In genomic region chr3:196985954-196986885, GRCh38 we compare ENCODE assay signal across 23 cellular contexts. TPM values are rescaled to one million over a fixed set of nuclear protein-coding genes. Genes with fewer than 3 reads are reported as not detected.
DNase-seq lines count a peak whose midpoint lies in the region; ATAC-seq, FAIRE-seq and TF ChIP-seq lines count a peak whose summit lies in the region.
"Had no signal": no experiment of that assay in that cellular context is flagged by ENCODE, and none has a peak within 500 bp of the region (broad histone marks: within the 10 kb centered on the region; RNA-seq: fewer than 3 reads in every experiment).

No MANE protein-coding gene starts in this region.

- no peaks in the 10 kb centered on the region for H3K36me3 Mint-ChIP-seq in CD8-positive, alpha-beta T cell

- no peaks in the 10 kb centered on the region for H3K4me1 Mint-ChIP-seq in CD8-positive, alpha-beta T cell (ENCODE audit: low read depth)

- H3K4me3 ChIP-seq in astrocyte of the cerebellum (ENCODE audit: low read depth, low read length), result no peak overlapping the region
- H3K4me3 ChIP-seq in small intestine (ENCODE audit: low read depth in 1 of 2, low read length in 2 of 2), result no peak overlapping the region
- no peak overlapping the region for H3K4me3 ChIP-seq in CD8-positive, alpha-beta T cell (ENCODE audit: low read depth, low read length)
- H3K4me3 ChIP-seq: ascending aorta, left ventricle myocardium inferior had no signal

- H3K9me3 ChIP-seq in small intestine (ENCODE audit: control insufficient read depth, low read depth), result no peaks in the 10 kb centered on the region
- H3K9me3 ChIP-seq in CD8-positive, alpha-beta T cell (ENCODE audit: low read length), result peaks cover 5% of the 10 kb centered on the region
- H3K9me3 ChIP-seq: ascending aorta had no signal

- no peaks in the 10 kb centered on the region for H3K36me3 ChIP-seq in small intestine (ENCODE audit: control insufficient read depth in 2 of 2, insufficient read depth in 2 of 2, low read length in 2 of 2)
- H3K36me3 ChIP-seq in CD8-positive, alpha-beta T cell (ENCODE audit: insufficient read depth, low read length), result no peaks in the 10 kb centered on the region
- H3K36me3 ChIP-seq: ascending aorta, left ventricle myocardium inferior had no signal

- ATAC-seq in foreskin keratinocyte (no peak), GM21381 (IDR thresholded peaks at IDR 0.05; ENCODE audit: unreplicated experiment) (no peak)
- no peak for ATAC-seq in CD8-positive, alpha-beta T cell

- H3K27ac Mint-ChIP-seq in CD8-positive, alpha-beta T cell, result no peak overlapping the region

- WGBS in small intestine, 3 donors, result 89 to 92% (median 91%) methylated on average over 9 of the region's 9 CpGs

- TF ChIP-seq CTCF in astrocyte of the cerebellum (IDR thresholded peaks at IDR 0.05; ENCODE audit: low read depth, low read length, missing control alignments) (peak; percentile 12), foreskin keratinocyte (conservative IDR thresholded peaks at IDR 0.05) (peak; percentile 32)
- no peak for TF ChIP-seq CTCF in CD8-positive, alpha-beta T cell (IDR thresholded peaks at IDR 0.05)

- intact Hi-C loops in CD8-positive, alpha-beta T cell (cut with DNase I, micrococcal nuclease), result no loop called here

- POLR2A ChIA-PET in CD8-positive, alpha-beta T cell (lab: Charles Lee), result no interaction called here

- H3K4me1 ChIP-seq in foreskin keratinocyte (no peaks in the 10 kb centered on the region), small intestine (ENCODE audit: control insufficient read depth in 2 of 2, insufficient read depth in 1 of 2, low read depth in 1 of 2, low read length in 1 of 2) (peaks cover 0 to 8% of the 10 kb centered on the region in 2 donors)
- H3K4me1 ChIP-seq in CD8-positive, alpha-beta T cell (ENCODE audit: insufficient read depth, low read length), result no peaks in the 10 kb centered on the region
- H3K4me1 ChIP-seq: ascending aorta had no signal

- FAIRE-seq in G401.6 (lab: Jason Lieb, UNC) (peak; percentile 95), small intestine (lab: Jason Lieb, UNC) (peak; percentile 33)
- FAIRE-seq: endothelial cell of umbilical vein, H54 had no signal

- no peak for DNase-seq in astrocyte of the cerebellum (ENCODE audit: low read depth)
- no peak for DNase-seq in foreskin keratinocyte
- no peak for DNase-seq in small intestine
- DNase-seq in AML-193 (lab: John Stamatoyannopoulos, UW), result no peak
- DNase-seq in COR-L47 (lab: John Stamatoyannopoulos, UW), result no peak
- DNase-seq in CD8-positive, alpha-beta T cell, result no peak
- DNase-seq: activated CD4-positive, alpha-beta T cell treated with anti-CD3 and anti-CD28 coated beads for 4 hours; activated CD8-positive, alpha-beta memory T cell treated with anti-CD3 and anti-CD28 coated beads, Interleukin-2, amount 50 U/mL, for 4 hours; activated naive CD4-positive, alpha-beta T cell treated with Interleukin-2 at 50 U/mL for 16 hours; cortex of kidney; DMS153; MM.1S; NCI-H1694 treated with DMSO at 0.1 percent for 48 hours; NCI-H345; RPMI8226; substantia nigra had no signal

- peaks cover 10% of the 10 kb centered on the region for H3K27me3 Mint-ChIP-seq in CD8-positive, alpha-beta T cell (ENCODE audit: low read depth)

- H3K9me3 Mint-ChIP-seq in CD8-positive, alpha-beta T cell, result peaks cover 8% of the 10 kb centered on the region

- H3K27ac ChIP-seq in foreskin keratinocyte (no peak overlapping the region), small intestine (ENCODE audit: low read depth in 1 of 2, low read length in 1 of 2) (no peak overlapping the region)
- no peak overlapping the region for H3K27ac ChIP-seq in CD8-positive, alpha-beta T cell (ENCODE audit: low read depth, low read length)
- H3K27ac ChIP-seq: ascending aorta, C4-2B, left ventricle myocardium inferior had no signal

- H3K4me3 Mint-ChIP-seq in CD8-positive, alpha-beta T cell, result no peak overlapping the region

- H3K27me3 ChIP-seq in foreskin keratinocyte (peaks cover 7% of the 10 kb centered on the region), small intestine (ENCODE audit: control insufficient read depth in 2 of 2, insufficient read depth in 2 of 2, low read length in 2 of 2) (no peaks in the 10 kb centered on the region)
- H3K27me3 ChIP-seq in CD8-positive, alpha-beta T cell (ENCODE audit: insufficient read depth, low read length), result peaks cover 4% of the 10 kb centered on the region
- H3K27me3 ChIP-seq: ascending aorta had no signal

- CTCF ChIA-PET in CD8-positive, alpha-beta T cell (lab: Charles Lee), result interaction anchor here (0.7 kb wide), 1 partner anchor 125 kb away, joined by 3 read pairs; no protein-coding TSS in a partner anchor

- in situ Hi-C loops in astrocyte of the cerebellum (cut with HindIII; ENCODE audit: low sequenced_read_pairs), result no loop called here

RNA-seq across cellular contexts. Expression of gene PIGZ, which starts 17.6 kb away (rescaled TPM):
- total RNA-seq in foreskin keratinocyte, result 1.0 and 1.6 TPM in 2 replicates
- polyA plus RNA-seq in foreskin keratinocyte, result 1.0 and 1.9 TPM in 2 replicates
- 1 to 10 TPM; 1.1 to 3.6 (median 2.3) TPM for polyA plus RNA-seq in small intestine
- not detected for total RNA-seq in CD8-positive, alpha-beta T cell

RNA-seq across cellular contexts. Expression of gene MELTF, which starts 43.4 kb away (rescaled TPM):
- 11.3 and 12.9 TPM in 2 replicates for total RNA-seq in foreskin keratinocyte
- 10.1 and 10.5 TPM in 2 replicates for polyA plus RNA-seq in foreskin keratinocyte
- 1 to 10 TPM; 6.5 to 9.8 (median 7.0) TPM for polyA plus RNA-seq in small intestine
- total RNA-seq in CD8-positive, alpha-beta T cell, result under 1 TPM; 0.69 to 0.87 TPM

RNA-seq across cellular contexts. Expression of gene NCBP2, which starts 43.9 kb away (rescaled TPM):
- total RNA-seq in foreskin keratinocyte, result 59.5 and 64.7 TPM in 2 replicates
- 46.4 and 48.6 TPM in 2 replicates for polyA plus RNA-seq in foreskin keratinocyte
- polyA plus RNA-seq in small intestine, result 10 to 100 TPM; 28.6 to 45.3 (median 30.9) TPM
- total RNA-seq in CD8-positive, alpha-beta T cell, result 10 to 100 TPM; 40.4 to 42.9 TPM
